ENCODE assay signal across 9 cellular contexts in the genomic region with DNA sequence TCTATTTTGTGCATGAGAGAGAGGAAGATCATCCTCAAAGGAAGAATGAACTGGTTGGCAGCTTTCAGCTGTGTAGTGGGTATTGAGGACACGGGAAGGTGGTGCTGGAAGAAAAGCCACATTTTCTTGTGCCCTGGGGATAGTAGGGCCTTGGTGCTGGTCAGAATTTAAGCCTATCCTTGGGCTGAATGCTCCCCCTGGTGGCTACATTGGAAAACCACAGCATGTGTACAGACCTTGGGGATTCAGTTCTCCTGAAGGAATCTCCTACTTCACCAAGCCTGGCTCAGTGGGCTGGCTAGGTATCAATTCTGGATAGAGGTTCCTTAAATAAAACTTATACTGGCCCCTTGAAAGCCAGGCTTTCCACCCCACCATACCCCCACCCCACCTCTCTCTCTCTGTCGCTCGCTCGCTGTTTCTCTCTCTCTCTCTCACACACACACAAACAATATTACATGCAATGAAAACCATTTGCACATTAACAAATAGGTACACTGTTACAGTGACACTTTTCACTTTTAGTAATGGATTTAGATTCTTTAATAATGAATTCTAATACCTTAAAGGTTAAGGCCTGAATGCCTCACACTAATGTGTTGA. TPM values are rescaled to one million over a fixed set of nuclear protein-coding genes. Genes with fewer than 3 reads are reported as not detected.
A peak's percentile ranks its signal among the peaks of the same experiment; 100 is the strongest.
DNase-seq lines count a peak whose midpoint lies in the region; ATAC-seq and TF ChIP-seq lines count a peak whose summit lies in the region.
"Had no signal": no experiment of that assay in that cellular context is flagged by ENCODE, and none has a peak within 500 bp of the region (broad histone marks: within the 10 kb centered on the region; RNA-seq: fewer than 3 reads in every experiment).

No MANE protein-coding gene starts in this region.

- H3K27ac Mint-ChIP-seq in activated CD4-positive, alpha-beta T cell treated with anti-CD3 and anti-CD28 coated beads, Interleukin-2, amount 10 ng/mL, durations not matched to agents 7 days and 5 days: no peak overlapping the region

- no peaks in the 10 kb centered on the region for H3K27me3 Mint-ChIP-seq in activated CD4-positive, alpha-beta T cell treated with anti-CD3 and anti-CD28 coated beads, Interleukin-2, amount 10 ng/mL, durations not matched to agents 7 days and 5 days

- no peaks in the 10 kb centered on the region for H3K36me3 Mint-ChIP-seq in activated CD4-positive, alpha-beta T cell treated with anti-CD3 and anti-CD28 coated beads, Interleukin-2, amount 10 ng/mL, durations not matched to agents 7 days and 5 days (ENCODE audit: low read depth)

- H3K4me1 Mint-ChIP-seq in activated CD4-positive, alpha-beta T cell treated with anti-CD3 and anti-CD28 coated beads, Interleukin-2, amount 10 ng/mL, durations not matched to agents 7 days and 5 days: no peaks in the 10 kb centered on the region

- in situ Hi-C loops in GM13977 (cut with MboI; ENCODE audit: low pct_unique_long_range_greater_than_20kb, low sequenced_read_pairs, unreplicated experiment): loop anchor here (25.0 kb wide), 1 partner anchor 269 kb away; no protein-coding TSS in a partner anchor

- H3K4me3 Mint-ChIP-seq in activated CD4-positive, alpha-beta T cell treated with anti-CD3 and anti-CD28 coated beads, Interleukin-2, amount 10 ng/mL, durations not matched to agents 7 days and 5 days: no peak overlapping the region

- DNase-seq in Ammon's horn (ENCODE audit: low spot score) (peak; percentile 58), GM13977 (ENCODE audit: low spot score) (peak; percentile 50), NCI-H1105 treated with DMSO at 0.1 percent for 48 hours (lab: John Stamatoyannopoulos, UW) (peak; percentile 56), foreskin fibroblast (peak; percentile 49 to 82), pons (ENCODE audit: low spot score) (peak; percentile 63), NCI-H128 (lab: John Stamatoyannopoulos, UW; ENCODE audit: unreplicated experiment) (no peak)
- peak; percentile 39 for DNase-seq in activated CD4-positive, alpha-beta T cell treated with anti-CD3 and anti-CD28 coated beads, Interleukin-2, amount 10 ng/mL, durations not matched to agents 7 days and 5 days

- no peaks in the 10 kb centered on the region for H3K9me3 Mint-ChIP-seq in activated CD4-positive, alpha-beta T cell treated with anti-CD3 and anti-CD28 coated beads, Interleukin-2, amount 10 ng/mL, durations not matched to agents 7 days and 5 days

- POLR2A ChIA-PET in activated CD4-positive, alpha-beta T cell treated with anti-CD3 and anti-CD28 coated beads, Interleukin-2, amount 10 ng/mL, durations not matched to agents 7 days and 5 days (lab: Charles Lee): no interaction called here

- peak; percentile 75 for ATAC-seq in HG02840 (IDR thresholded peaks at IDR 0.05; ENCODE audit: low FRiP score, unreplicated experiment)

- TF ChIP-seq CTCF in GM13977 (IDR thresholded peaks at IDR 0.05; ENCODE audit: extremely low read depth, insufficient read depth, missing control alignments) (peak; percentile 75), foreskin fibroblast (IDR thresholded peaks at IDR 0.05; ENCODE audit: low read depth, low read length) (peak; percentile 81)

- CTCF ChIA-PET in activated CD4-positive, alpha-beta T cell treated with anti-CD3 and anti-CD28 coated beads, Interleukin-2, amount 10 ng/mL, durations not matched to agents 7 days and 5 days (lab: Charles Lee): no interaction called here

- H3K4me3 ChIP-seq in foreskin fibroblast (ENCODE audit: low read depth in 1 of 2, low read length in 2 of 2): no peak overlapping the region

RNA-seq across cellular contexts. Expression of a gene that starts 2.8 kb away (rescaled TPM):
- not detected for total RNA-seq in activated CD4-positive, alpha-beta T cell treated with anti-CD3 and anti-CD28 coated beads, Interleukin-2, amount 10 ng/mL, durations not matched to agents 7 days and 5 days
- total RNA-seq: skeletal muscle tissue had no signal

RNA-seq across cellular contexts. Expression of a gene that starts 29.5 kb away (rescaled TPM):
- total RNA-seq in activated CD4-positive, alpha-beta T cell treated with anti-CD3 and anti-CD28 coated beads, Interleukin-2, amount 10 ng/mL, durations not matched to agents 7 days and 5 days: not detected
- total RNA-seq: skeletal muscle tissue had no signal

RNA-seq across cellular contexts. Expression of a gene that starts 37.5 kb away (rescaled TPM):
- total RNA-seq in activated CD4-positive, alpha-beta T cell treated with anti-CD3 and anti-CD28 coated beads, Interleukin-2, amount 10 ng/mL, durations not matched to agents 7 days and 5 days: not detected

RNA-seq across cellular contexts. Expression of a gene that starts 41.1 kb away (rescaled TPM):
- not detected for total RNA-seq in activated CD4-positive, alpha-beta T cell treated with anti-CD3 and anti-CD28 coated beads, Interleukin-2, amount 10 ng/mL, durations not matched to agents 7 days and 5 days
- total RNA-seq: skeletal muscle tissue had no signal

RNA-seq across cellular contexts. Expression of a gene that starts 56.7 kb away (rescaled TPM):
- total RNA-seq in activated CD4-positive, alpha-beta T cell treated with anti-CD3 and anti-CD28 coated beads, Interleukin-2, amount 10 ng/mL, durations not matched to agents 7 days and 5 days: not detected
- total RNA-seq: skeletal muscle tissue had no signal
